17 cellular contexts compared by ENCODE assay signal in genomic region chr6:30452736-30453507, GRCh38. TPM values are rescaled to one million over a fixed set of nuclear protein-coding genes. Genes with fewer than 3 reads are reported as not detected.
DNase-seq lines count a peak whose midpoint lies in the region; ATAC-seq and TF ChIP-seq lines count a peak whose summit lies in the region.
"Had no signal": no experiment of that assay in that cellular context is flagged by ENCODE, and none has a peak within 500 bp of the region (broad histone marks: within the 10 kb centered on the region; RNA-seq: fewer than 3 reads in every experiment).

No MANE protein-coding gene starts in this region.

- H3K9ac ChIP-seq in rectal smooth muscle tissue (ENCODE audit: low read length), result no peak overlapping the region
- H3K9ac ChIP-seq: KMS-11 had no signal

- H3K36me3 ChIP-seq in rectal smooth muscle tissue (ENCODE audit: control insufficient read depth, insufficient read depth, low read length), result no peaks in the 10 kb centered on the region
- H3K36me3 ChIP-seq: heart left ventricle had no signal

- H3K9me3 Mint-ChIP-seq in activated CD4-positive, alpha-beta memory T cell treated with anti-CD3 and anti-CD28 coated beads for 36 hours, result no peaks in the 10 kb centered on the region
- no peaks in the 10 kb centered on the region for H3K9me3 Mint-ChIP-seq in activated CD4-positive, alpha-beta memory T cell treated with anti-CD3 and anti-CD28 coated beads, Interleukin-2, amount 10 ng/mL, durations not matched to agents 7 days and 5 days
- H3K9me3 Mint-ChIP-seq: activated naive CD4-positive, alpha-beta T cell treated with anti-CD3 and anti-CD28 coated beads, Interleukin-2, amount 50 U/mL, for 72 hours; memory B cell had no signal

- H3K4me3 ChIP-seq in coronary artery (peak overlapping the region; percentile 37), rectal smooth muscle tissue (ENCODE audit: low read length) (peak overlapping the region; percentile 25)
- H3K4me3 ChIP-seq: smooth muscle cell had no signal

- DNase-seq in activated CD4-positive, alpha-beta memory T cell treated with anti-CD3 and anti-CD28 coated beads for 36 hours, result no peak
- DNase-seq in activated CD4-positive, alpha-beta memory T cell treated with anti-CD3 and anti-CD28 coated beads, Interleukin-2, amount 10 ng/mL, durations not matched to agents 7 days and 5 days, result no peak
- no peak for DNase-seq in coronary artery (ENCODE audit: low spot score)
- no peak for DNase-seq in NCI-H1694 treated with DMSO at 0.1 percent for 48 hours (lab: John Stamatoyannopoulos, UW)
- DNase-seq in activated CD4-positive, CD25-positive, alpha-beta regulatory T cell (lab: John Stamatoyannopoulos, UW), result no peak
- DNase-seq: NCI-H1417 treated with DMSO at 0.1 percent for 48 hours had no signal

- H3K4me1 Mint-ChIP-seq in activated CD4-positive, alpha-beta memory T cell treated with anti-CD3 and anti-CD28 coated beads for 36 hours (ENCODE audit: low read depth), result peaks cover 32% of the 10 kb centered on the region
- H3K4me1 Mint-ChIP-seq in activated CD4-positive, alpha-beta memory T cell treated with anti-CD3 and anti-CD28 coated beads, Interleukin-2, amount 10 ng/mL, durations not matched to agents 7 days and 5 days, result peaks cover 30% of the 10 kb centered on the region

- intact Hi-C loops in activated CD4-positive, alpha-beta memory T cell treated with anti-CD3 and anti-CD28 coated beads for 36 hours (cut with micrococcal nuclease), result loop anchor here (1.0 to 5.0 kb wide), 4 partner anchors 28 to 144 kb away; no protein-coding TSS in a partner anchor

- POLR2A ChIA-PET in activated CD4-positive, alpha-beta memory T cell treated with anti-CD3 and anti-CD28 coated beads for 36 hours (lab: Charles Lee), result no interaction called here
- POLR2A ChIA-PET in activated CD4-positive, alpha-beta memory T cell treated with anti-CD3 and anti-CD28 coated beads, Interleukin-2, amount 10 ng/mL, durations not matched to agents 7 days and 5 days (lab: Charles Lee), result interaction anchor here (1.0 to 4.3 kb wide), 3 partner anchors 11 to 165 kb away, joined by 3 to 27 read pairs (median 4); no protein-coding TSS in a partner anchor

- H3K27ac ChIP-seq in coronary artery, result no peak overlapping the region
- H3K27ac ChIP-seq in rectal smooth muscle tissue (ENCODE audit: low read depth, low read length), result no peak overlapping the region
- H3K27ac ChIP-seq: C4-2B, epithelial cell of prostate, heart left ventricle, KMS-11 had no signal

- H3K4me3 Mint-ChIP-seq in activated CD4-positive, alpha-beta memory T cell treated with anti-CD3 and anti-CD28 coated beads for 36 hours, result peak overlapping the region; percentile 33
- H3K4me3 Mint-ChIP-seq in activated CD4-positive, alpha-beta memory T cell treated with anti-CD3 and anti-CD28 coated beads, Interleukin-2, amount 10 ng/mL, durations not matched to agents 7 days and 5 days, result no peak overlapping the region
- H3K4me3 Mint-ChIP-seq: activated CD8-positive, alpha-beta memory T cell treated with anti-CD3 and anti-CD28 coated beads, Interleukin-2, amount 10 ng/mL, durations not matched to agents 7 days and 5 days had no signal

- peak; percentile 5 for TF ChIP-seq CTCF in GM12873 (IDR thresholded peaks at IDR 0.05; ENCODE audit: insufficient read depth, low read depth, low read length, missing control alignments)
- TF ChIP-seq CTCF in coronary artery (IDR thresholded peaks at IDR 0.05), result no peak

- H3K27me3 Mint-ChIP-seq in activated CD4-positive, alpha-beta memory T cell treated with anti-CD3 and anti-CD28 coated beads for 36 hours, result peaks cover 83% of the 10 kb centered on the region
- H3K27me3 Mint-ChIP-seq in activated CD4-positive, alpha-beta memory T cell treated with anti-CD3 and anti-CD28 coated beads, Interleukin-2, amount 10 ng/mL, durations not matched to agents 7 days and 5 days, result peaks cover 87% of the 10 kb centered on the region

- no peaks in the 10 kb centered on the region for H3K4me1 ChIP-seq in rectal smooth muscle tissue (ENCODE audit: control insufficient read depth, insufficient read depth, low read length)

- H3K27ac Mint-ChIP-seq in activated CD4-positive, alpha-beta memory T cell treated with anti-CD3 and anti-CD28 coated beads for 36 hours, result no peak overlapping the region
- H3K27ac Mint-ChIP-seq in activated CD4-positive, alpha-beta memory T cell treated with anti-CD3 and anti-CD28 coated beads, Interleukin-2, amount 10 ng/mL, durations not matched to agents 7 days and 5 days, result no peak overlapping the region
- H3K27ac Mint-ChIP-seq: activated CD8-positive, alpha-beta memory T cell treated with anti-CD3 and anti-CD28 coated beads, Interleukin-2, amount 10 ng/mL, durations not matched to agents 7 days and 5 days; activated naive CD4-positive, alpha-beta T cell treated with anti-CD3 and anti-CD28 coated beads, Interleukin-2, amount 50 U/mL, for 72 hours; memory B cell had no signal

- no peaks in the 10 kb centered on the region for H3K36me3 Mint-ChIP-seq in activated CD4-positive, alpha-beta memory T cell treated with anti-CD3 and anti-CD28 coated beads for 36 hours
- H3K36me3 Mint-ChIP-seq in activated CD4-positive, alpha-beta memory T cell treated with anti-CD3 and anti-CD28 coated beads, Interleukin-2, amount 10 ng/mL, durations not matched to agents 7 days and 5 days (ENCODE audit: low read depth), result no peaks in the 10 kb centered on the region
- H3K36me3 Mint-ChIP-seq: activated CD8-positive, alpha-beta memory T cell treated with anti-CD3 and anti-CD28 coated beads, Interleukin-2, amount 10 ng/mL, durations not matched to agents 7 days and 5 days; activated naive CD4-positive, alpha-beta T cell treated with anti-CD3 and anti-CD28 coated beads, Interleukin-2, amount 50 U/mL, for 72 hours; memory B cell had no signal

- CTCF ChIA-PET in activated CD4-positive, alpha-beta memory T cell treated with anti-CD3 and anti-CD28 coated beads for 36 hours (lab: Charles Lee), result interaction anchor here (0.6 to 9.2 kb wide), 42 partner anchors 9 to 382 kb away, joined by 3 to 133 read pairs (median 4); partner anchors contain the start of gene ABCF1
- CTCF ChIA-PET in activated CD4-positive, alpha-beta memory T cell treated with anti-CD3 and anti-CD28 coated beads, Interleukin-2, amount 10 ng/mL, durations not matched to agents 7 days and 5 days (lab: Charles Lee), result interaction anchor here (0.6 to 2.7 kb wide), 30 partner anchors 11 to 641 kb away, joined by 3 to 17 read pairs (median 4); partner anchors contain the start of genes MRPS18B and PPP1R10

- peaks cover 42% of the 10 kb centered on the region for H3K27me3 ChIP-seq in rectal smooth muscle tissue (ENCODE audit: control insufficient read depth, insufficient read depth, low read length)

- no peak for ATAC-seq in HG02840 (IDR thresholded peaks at IDR 0.05; ENCODE audit: low FRiP score, unreplicated experiment)

RNA-seq across cellular contexts. Expression of gene HLA-E, which starts 36.4 kb away (rescaled TPM):
- total RNA-seq in activated CD4-positive, alpha-beta memory T cell treated with anti-CD3 and anti-CD28 coated beads for 36 hours, result 100 to 1,000 TPM; 481 to 485 TPM
- total RNA-seq in activated CD4-positive, alpha-beta memory T cell treated with anti-CD3 and anti-CD28 coated beads, Interleukin-2, amount 10 ng/mL, durations not matched to agents 7 days and 5 days, result 100 to 1,000 TPM; 757 to 767 TPM
